In the genomic region with DNA sequence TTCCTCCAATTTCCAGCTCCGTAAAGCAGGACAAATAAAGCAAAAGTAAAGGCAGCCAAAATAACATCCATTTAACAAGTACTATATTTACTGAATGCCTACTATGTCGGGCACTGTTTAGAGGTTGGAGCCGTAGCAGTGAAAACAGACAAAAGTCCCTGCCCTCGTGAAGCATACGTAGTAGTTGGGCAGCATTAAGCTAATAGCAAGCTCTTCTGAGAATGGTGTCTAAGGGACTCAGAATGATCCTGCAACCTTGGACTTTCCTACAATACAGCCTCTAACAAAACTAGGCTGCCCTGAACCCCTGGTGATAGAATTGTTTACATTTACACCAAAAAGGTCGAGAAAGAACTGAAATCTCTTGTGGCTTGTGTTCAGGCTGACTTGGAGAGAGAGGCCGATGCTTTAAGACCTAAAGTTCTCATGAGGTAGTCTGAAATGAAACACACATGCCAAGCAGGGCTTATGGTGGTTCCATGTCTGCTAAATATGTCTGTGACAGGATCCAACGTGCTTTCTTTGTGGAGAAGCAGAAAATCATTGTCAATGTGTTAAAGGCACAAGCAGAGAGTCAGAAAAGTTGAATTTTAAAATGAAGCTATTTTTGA, we compare ENCODE assay signal across 8 cellular contexts. TPM values are rescaled to one million over a fixed set of nuclear protein-coding genes. Genes with fewer than 3 reads are reported as not detected.
DNase-seq lines count a peak whose midpoint lies in the region; ATAC-seq, FAIRE-seq and TF ChIP-seq lines count a peak whose summit lies in the region.

No MANE protein-coding gene starts in this region.

- H3K9ac ChIP-seq in liver (ENCODE audit: low read depth in 1 of 2, low read length in 2 of 2), result peak overlapping the region; percentile 33 to 36

- peaks cover 0 to 36% (median 24%) of the 10 kb centered on the region in 4 donors for H3K4me1 ChIP-seq in liver (ENCODE audit: control insufficient read depth in 4 of 4, insufficient read depth in 4 of 4, low read length in 3 of 4)

- no peaks in the 10 kb centered on the region for H3K36me3 ChIP-seq in bronchial epithelial cell (ENCODE audit: control insufficient read depth, insufficient read depth, low read length)
- H3K36me3 ChIP-seq in liver (ENCODE audit: control insufficient read depth in 4 of 4, insufficient read depth in 3 of 4, low read depth in 1 of 4, low read length in 3 of 4), result no peaks in the 10 kb centered on the region

- TF ChIP-seq CTCF in bronchial epithelial cell (IDR thresholded peaks at IDR 0.05; ENCODE audit: insufficient read depth, low read length, severe bottlenecking) (no peak), liver (IDR thresholded peaks at IDR 0.05; ENCODE audit: low read depth, low read length, missing input control) (no peak)

- no peak for TF ChIP-seq RAD21 in liver (IDR thresholded peaks at IDR 0.05)

- no peaks in the 10 kb centered on the region for H3K9me3 ChIP-seq in liver (ENCODE audit: control insufficient read depth in 4 of 4, low read length in 3 of 4)

- DNase-seq in M059J (ENCODE audit: low read depth), result peak; percentile 38
- DNase-seq in bronchial epithelial cell (ENCODE audit: low read depth), result peak; percentile 34
- DNase-seq in substantia nigra (lab: John Stamatoyannopoulos, UW), result peak in 2 of 49 donors; percentile 11 to 14
- no peak for DNase-seq in OCI-M2 (lab: John Stamatoyannopoulos, UW; ENCODE audit: unreplicated experiment)
- DNase-seq in DMS114 treated with DMSO at 0.1 percent for 48 hours (lab: John Stamatoyannopoulos, UW; ENCODE audit: unreplicated experiment), result no peak

- TF ChIP-seq POLR2A in GM18505 (IDR thresholded peaks at IDR 0.05; ENCODE audit: borderline replicate concordance, extremely low read depth, insufficient read depth, insufficient read length), result no peak

- H3K27ac ChIP-seq in liver (ENCODE audit: low read depth in 1 of 2, low read length in 2 of 2) (peak overlapping the region; percentile 83 to 85), substantia nigra (ENCODE audit: low read depth, low read length, poor library complexity, severe bottlenecking) (peak overlapping the region; percentile 28)

- no peak for FAIRE-seq in bronchial epithelial cell (lab: Jason Lieb, UNC)

- ATAC-seq in GM21825 (IDR thresholded peaks at IDR 0.05; ENCODE audit: unreplicated experiment) (no peak), GM18505 (IDR thresholded peaks at IDR 0.05; ENCODE audit: unreplicated experiment) (no peak)

- H3K27me3 ChIP-seq in bronchial epithelial cell (ENCODE audit: control insufficient read depth, insufficient read depth, low read length) (no peaks in the 10 kb centered on the region), liver (ENCODE audit: control insufficient read depth in 4 of 4, insufficient read depth in 4 of 4, low read length in 3 of 4) (no peaks in the 10 kb centered on the region)

- 9% methylated on average over 8 of the region's 8 CpGs for WGBS in liver

- peak overlapping the region; percentile 77 for H3K4me3 ChIP-seq in bronchial epithelial cell (ENCODE audit: low read depth, low read length)
- H3K4me3 ChIP-seq in liver (ENCODE audit: low read depth in 1 of 3, low read length in 3 of 3), result peak overlapping the region; percentile 51 to 96 (median 76)

TF ChIP-seq in liver, 16 proteins besides CTCF, POLR2A, EP300 and RAD21:
- TF ChIP-seq, protein P1, sequence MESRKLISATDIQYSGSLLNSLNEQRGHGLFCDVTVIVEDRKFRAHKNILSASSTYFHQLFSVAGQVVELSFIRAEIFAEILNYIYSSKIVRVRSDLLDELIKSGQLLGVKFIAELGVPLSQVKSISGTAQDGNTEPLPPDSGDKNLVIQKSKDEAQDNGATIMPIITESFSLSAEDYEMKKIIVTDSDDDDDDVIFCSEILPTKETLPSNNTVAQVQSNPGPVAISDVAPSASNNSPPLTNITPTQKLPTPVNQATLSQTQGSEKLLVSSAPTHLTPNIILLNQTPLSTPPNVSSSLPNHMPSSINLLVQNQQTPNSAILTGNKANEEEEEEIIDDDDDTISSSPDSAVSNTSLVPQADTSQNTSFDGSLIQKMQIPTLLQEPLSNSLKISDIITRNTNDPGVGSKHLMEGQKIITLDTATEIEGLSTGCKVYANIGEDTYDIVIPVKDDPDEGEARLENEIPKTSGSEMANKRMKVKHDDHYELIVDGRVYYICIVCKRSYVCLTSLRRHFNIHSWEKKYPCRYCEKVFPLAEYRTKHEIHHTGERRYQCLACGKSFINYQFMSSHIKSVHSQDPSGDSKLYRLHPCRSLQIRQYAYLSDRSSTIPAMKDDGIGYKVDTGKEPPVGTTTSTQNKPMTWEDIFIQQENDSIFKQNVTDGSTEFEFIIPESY (IDR thresholded peaks at IDR 0.05), result no peak
- TF ChIP-seq YY1 (IDR thresholded peaks at IDR 0.05), result peak; percentile 19
- TF ChIP-seq GABPA (IDR thresholded peaks at IDR 0.05 in 1 of 2, conservative IDR thresholded peaks at IDR 0.05 in 1 of 2), result no peak
- TF ChIP-seq FOXA2 (IDR thresholded peaks at IDR 0.05), result no peak
- TF ChIP-seq, protein P2, sequence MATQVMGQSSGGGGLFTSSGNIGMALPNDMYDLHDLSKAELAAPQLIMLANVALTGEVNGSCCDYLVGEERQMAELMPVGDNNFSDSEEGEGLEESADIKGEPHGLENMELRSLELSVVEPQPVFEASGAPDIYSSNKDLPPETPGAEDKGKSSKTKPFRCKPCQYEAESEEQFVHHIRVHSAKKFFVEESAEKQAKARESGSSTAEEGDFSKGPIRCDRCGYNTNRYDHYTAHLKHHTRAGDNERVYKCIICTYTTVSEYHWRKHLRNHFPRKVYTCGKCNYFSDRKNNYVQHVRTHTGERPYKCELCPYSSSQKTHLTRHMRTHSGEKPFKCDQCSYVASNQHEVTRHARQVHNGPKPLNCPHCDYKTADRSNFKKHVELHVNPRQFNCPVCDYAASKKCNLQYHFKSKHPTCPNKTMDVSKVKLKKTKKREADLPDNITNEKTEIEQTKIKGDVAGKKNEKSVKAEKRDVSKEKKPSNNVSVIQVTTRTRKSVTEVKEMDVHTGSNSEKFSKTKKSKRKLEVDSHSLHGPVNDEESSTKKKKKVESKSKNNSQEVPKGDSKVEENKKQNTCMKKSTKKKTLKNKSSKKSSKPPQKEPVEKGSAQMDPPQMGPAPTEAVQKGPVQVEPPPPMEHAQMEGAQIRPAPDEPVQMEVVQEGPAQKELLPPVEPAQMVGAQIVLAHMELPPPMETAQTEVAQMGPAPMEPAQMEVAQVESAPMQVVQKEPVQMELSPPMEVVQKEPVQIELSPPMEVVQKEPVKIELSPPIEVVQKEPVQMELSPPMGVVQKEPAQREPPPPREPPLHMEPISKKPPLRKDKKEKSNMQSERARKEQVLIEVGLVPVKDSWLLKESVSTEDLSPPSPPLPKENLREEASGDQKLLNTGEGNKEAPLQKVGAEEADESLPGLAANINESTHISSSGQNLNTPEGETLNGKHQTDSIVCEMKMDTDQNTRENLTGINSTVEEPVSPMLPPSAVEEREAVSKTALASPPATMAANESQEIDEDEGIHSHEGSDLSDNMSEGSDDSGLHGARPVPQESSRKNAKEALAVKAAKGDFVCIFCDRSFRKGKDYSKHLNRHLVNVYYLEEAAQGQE (IDR thresholded peaks at IDR 0.05), result no peak
- TF ChIP-seq, protein P3, sequence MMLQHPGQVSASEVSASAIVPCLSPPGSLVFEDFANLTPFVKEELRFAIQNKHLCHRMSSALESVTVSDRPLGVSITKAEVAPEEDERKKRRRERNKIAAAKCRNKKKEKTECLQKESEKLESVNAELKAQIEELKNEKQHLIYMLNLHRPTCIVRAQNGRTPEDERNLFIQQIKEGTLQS (IDR thresholded peaks at IDR 0.05), result no peak

RNA-seq across cellular contexts. Expression of a gene that starts 0.9 kb away (rescaled TPM):
- total RNA-seq in M059J (2014; rRNA removed; shearing (Covaris generic)), result 88.7 and 162 TPM in 2 replicates
- total RNA-seq in bronchial epithelial cell (38.7 and 52.2 TPM in 2 replicates), liver (10 to 100 TPM; 11.1 to 25.7 TPM)
- 1 to 10 TPM; 5.8 to 8.3 TPM for polyA plus RNA-seq in liver

Comparison
In these comparisons a context has a peak if more than half of its experiments do, and no peak if none do; other contexts are left out.
1. DNase-seq: peak in M059J (single experiment) and bronchial epithelial cell (single experiment); none in OCI-M2 (single experiment) and DMS114 treated with DMSO at 0.1 percent for 48 hours (single experiment).